ENCODE assay signal across 8 cellular contexts in the genomic region with DNA sequence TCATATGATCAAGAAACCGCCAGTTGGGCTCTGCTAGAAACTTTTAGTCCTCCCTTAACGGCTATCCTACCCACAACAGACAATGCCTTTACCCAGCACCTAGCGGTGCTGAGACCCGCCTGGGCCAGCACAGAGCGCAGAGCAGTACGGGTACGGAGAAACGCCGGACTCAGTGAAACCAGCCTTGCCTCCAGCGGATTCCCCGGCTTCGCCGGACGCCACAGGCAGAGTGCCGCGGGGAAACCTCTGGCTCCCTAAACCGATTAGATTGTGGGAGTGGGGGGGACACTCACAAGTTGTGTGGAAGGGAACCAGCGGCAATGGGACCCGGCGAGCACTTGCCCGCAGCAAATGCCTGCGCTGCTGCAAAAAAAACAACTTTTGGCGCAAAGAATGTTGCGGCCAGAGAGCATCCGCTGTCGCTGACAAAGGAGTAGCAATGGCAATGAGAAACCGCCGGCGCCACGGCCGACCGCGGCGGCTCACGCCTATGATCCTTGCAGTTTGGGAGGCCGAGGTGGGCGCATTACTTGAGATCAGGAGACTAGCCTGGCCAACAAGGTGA.
DNase-seq lines count a peak whose midpoint lies in the region; ATAC-seq and TF ChIP-seq lines count a peak whose summit lies in the region.

No MANE protein-coding gene starts in this region.

- peaks cover 25% of the 10 kb centered on the region for H3K9me3 Mint-ChIP-seq in dendritic cell treated with granulocyte-macrophage colony-stimulating factor and Interleukin-4, amounts not matched to agents 40 ng/mL and 50 ng/mL, for 4 days

- no peak overlapping the region for H3K18ac ChIP-seq in neuronal stem cell (ENCODE audit: low read length)

- peak; percentile 75 for DNase-seq in Right ventricle myocardium inferior (ENCODE audit: missing footprints)
- no peak for DNase-seq in cardiac septum (ENCODE audit: low spot score)
- DNase-seq in activated CD4-positive, CD25-positive, alpha-beta regulatory T cell treated with anti-CD3 and anti-CD28 coated beads, Interleukin-2, amount 50 U/mL, for 16 hours (ENCODE audit: low read depth, low spot score): peak; percentile 9
- DNase-seq in neuronal stem cell (ENCODE audit: low spot score): no peak
- DNase-seq in upper lobe of left lung: peak; percentile 46 to 88
- no peak for DNase-seq in NCI-H128 (lab: John Stamatoyannopoulos, UW; ENCODE audit: unreplicated experiment)

- ATAC-seq in Right ventricle myocardium inferior: no peak
- ATAC-seq in HG03159 (IDR thresholded peaks at IDR 0.05; ENCODE audit: unreplicated experiment): peak; percentile 23
- ATAC-seq in upper lobe of left lung (ENCODE audit: low FRiP score in 2 of 2): peak; percentile 42 to 60

- intact Hi-C loops in Right ventricle myocardium inferior (cut with DNase I) (loop anchor here (2.0 kb wide), 1 partner anchor 43 kb away; no protein-coding TSS in a partner anchor), cardiac septum (cut with DNase I) (loop anchor here (1.0 to 5.0 kb wide), 4 partner anchors 43 to 89 kb away; partner anchors contain the start of gene ANXA2R)
- intact Hi-C loops in dendritic cell treated with granulocyte-macrophage colony-stimulating factor and Interleukin-4, amounts not matched to agents 40 ng/mL and 50 ng/mL, for 4 days (cut with micrococcal nuclease): loop anchor here (1.0 to 5.0 kb wide), 3 partner anchors 55 to 1047 kb away; partner anchors contain the start of genes ANXA2R and RIMOC1

- H3K4me1 ChIP-seq in neuronal stem cell (ENCODE audit: control insufficient read depth in 2 of 2, insufficient read depth in 1 of 2, low read depth in 1 of 2, low read length in 2 of 2): no peaks in the 10 kb centered on the region
- H3K4me1 ChIP-seq in upper lobe of left lung: peaks cover 32 to 38% (median 36%) of the 10 kb centered on the region in 4 donors

- H3K4me2 ChIP-seq in neuronal stem cell (ENCODE audit: insufficient read depth, low read length, poor library complexity, severe bottlenecking): no peak overlapping the region

- peak overlapping the region; percentile 83 for H3K4me3 Mint-ChIP-seq in dendritic cell treated with granulocyte-macrophage colony-stimulating factor and Interleukin-4, amounts not matched to agents 40 ng/mL and 50 ng/mL, for 4 days

- H4K8ac ChIP-seq in neuronal stem cell (ENCODE audit: low read depth, low read length): no peak overlapping the region

- H3K14ac ChIP-seq in neuronal stem cell (ENCODE audit: low read length): peak overlapping the region; percentile 6

- H2AK5ac ChIP-seq in neuronal stem cell (ENCODE audit: low read depth, low read length): no peak overlapping the region

- no peak overlapping the region for H2BK15ac ChIP-seq in neuronal stem cell (ENCODE audit: low read length)

- H3K36me3 Mint-ChIP-seq in dendritic cell treated with granulocyte-macrophage colony-stimulating factor and Interleukin-4, amounts not matched to agents 40 ng/mL and 50 ng/mL, for 4 days (ENCODE audit: low read depth): peaks cover 26% of the 10 kb centered on the region

- no CpG with 5 or more reads among the region's 37 CpGs for WGBS in neuronal stem cell (ENCODE audit: extremely low coverage in 2 of 2, insufficient read length in 2 of 2, insufficient replicate concordance in 1 of 2), 2 donors
- 0 to 8% methylated on average over 2 to 37 of the region's 37 CpGs for WGBS in upper lobe of left lung, 2 donors

- peak overlapping the region; percentile 72 for H2BK120ac ChIP-seq in neuronal stem cell (ENCODE audit: low read depth, low read length)

- peaks cover 10% of the 10 kb centered on the region for H3K27me3 Mint-ChIP-seq in dendritic cell treated with granulocyte-macrophage colony-stimulating factor and Interleukin-4, amounts not matched to agents 40 ng/mL and 50 ng/mL, for 4 days

- no peak overlapping the region for H3K27ac ChIP-seq in neuronal stem cell (replicated peaks; ENCODE audit: low read length)
- H3K27ac ChIP-seq in upper lobe of left lung: peak overlapping the region; percentile 92 to 99 (median 98)

- no peaks in the 10 kb centered on the region for H3K79me1 ChIP-seq in neuronal stem cell (ENCODE audit: low read depth, low read length)

- H3K4me1 Mint-ChIP-seq in dendritic cell treated with granulocyte-macrophage colony-stimulating factor and Interleukin-4, amounts not matched to agents 40 ng/mL and 50 ng/mL, for 4 days (ENCODE audit: low read depth): peaks cover 35% of the 10 kb centered on the region

- H3K27me3 ChIP-seq in neuronal stem cell (ENCODE audit: control insufficient read depth in 3 of 3, insufficient read depth in 3 of 3, low read depth in 1 of 3, low read length in 3 of 3): no peaks in the 10 kb centered on the region
- H3K27me3 ChIP-seq in upper lobe of left lung: peaks cover 0 to 35% (median 6%) of the 10 kb centered on the region in 4 donors

- H3K9ac ChIP-seq in neuronal stem cell (ENCODE audit: low read depth, low read length, poor library complexity): no peak overlapping the region

- no peak overlapping the region for H3K4ac ChIP-seq in neuronal stem cell (ENCODE audit: low read length)

- H3K4me3 ChIP-seq in neuronal stem cell (ENCODE audit: low read length in 2 of 2): no peak overlapping the region
- H3K4me3 ChIP-seq in upper lobe of left lung: peak overlapping the region; percentile 7 to 55 (median 50)

- H2AFZ ChIP-seq in neuronal stem cell (ENCODE audit: low read length): no peak overlapping the region

- peak overlapping the region; percentile 98 for H3K27ac Mint-ChIP-seq in dendritic cell treated with granulocyte-macrophage colony-stimulating factor and Interleukin-4, amounts not matched to agents 40 ng/mL and 50 ng/mL, for 4 days

- H3K36me3 ChIP-seq in neuronal stem cell (replicated peaks in 1 of 2; ENCODE audit: control insufficient read depth in 2 of 2, insufficient read depth in 2 of 2, low read length in 2 of 2) (no peaks in the 10 kb centered on the region), upper lobe of left lung (no peaks in the 10 kb centered on the region)

- H3K23ac ChIP-seq in neuronal stem cell (ENCODE audit: low read depth, low read length, poor library complexity): no peak overlapping the region

- H2BK12ac ChIP-seq in neuronal stem cell (ENCODE audit: low read length): no peak overlapping the region

- no peak for TF ChIP-seq CTCF in upper lobe of left lung (IDR thresholded peaks at IDR 0.05)

- H4K91ac ChIP-seq in neuronal stem cell (ENCODE audit: low read depth, low read length, poor library complexity): no peak overlapping the region

- peaks cover 0 to 2% of the 10 kb centered on the region in 2 donors for H3K9me3 ChIP-seq in neuronal stem cell (replicated peaks in 1 of 2; ENCODE audit: control insufficient read depth in 2 of 2, insufficient read depth in 1 of 2, low read depth in 1 of 2, low read length in 2 of 2)
- peaks cover 0 to 18% (median 5%) of the 10 kb centered on the region in 4 donors for H3K9me3 ChIP-seq in upper lobe of left lung

- H2BK5ac ChIP-seq in neuronal stem cell (ENCODE audit: low read length): no peak overlapping the region

- no peak for TF ChIP-seq EP300 in upper lobe of left lung (IDR thresholded peaks at IDR 0.05)

- TF ChIP-seq POLR2A in upper lobe of left lung (IDR thresholded peaks at IDR 0.05): no peak

Comparison
In these comparisons a context has a peak if more than half of its experiments do, and no peak if none do; other contexts are left out.
1. DNase-seq: peak in Right ventricle myocardium inferior (single experiment), activated CD4-positive, CD25-positive, alpha-beta regulatory T cell treated with anti-CD3 and anti-CD28 coated beads, Interleukin-2, amount 50 U/mL, for 16 hours (single experiment) and upper lobe of left lung (2 of 2); none in cardiac septum (single experiment), neuronal stem cell (single experiment) and NCI-H128 (single experiment).
2. H3K4me3 ChIP-seq: peak in upper lobe of left lung (4 of 4); none in neuronal stem cell (0 of 2).